In genomic region chr6:36098920-36099647, GRCh38 we compare ENCODE assay signal across 1 cellular context.
TF ChIP-seq lines count a peak whose summit lies in the region.

No MANE protein-coding gene starts in this region.

TF ChIP-seq in K562, 482 proteins besides CTCF, POLR2A, EP300 and RAD21 (continued from another document):
- TF ChIP-seq, protein P1, sequence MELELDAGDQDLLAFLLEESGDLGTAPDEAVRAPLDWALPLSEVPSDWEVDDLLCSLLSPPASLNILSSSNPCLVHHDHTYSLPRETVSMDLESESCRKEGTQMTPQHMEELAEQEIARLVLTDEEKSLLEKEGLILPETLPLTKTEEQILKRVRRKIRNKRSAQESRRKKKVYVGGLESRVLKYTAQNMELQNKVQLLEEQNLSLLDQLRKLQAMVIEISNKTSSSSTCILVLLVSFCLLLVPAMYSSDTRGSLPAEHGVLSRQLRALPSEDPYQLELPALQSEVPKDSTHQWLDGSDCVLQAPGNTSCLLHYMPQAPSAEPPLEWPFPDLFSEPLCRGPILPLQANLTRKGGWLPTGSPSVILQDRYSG (tag; conservative IDR thresholded peaks at IDR 0.05; ENCODE audit: low read depth) = no peak
- TF ChIP-seq ZNF239 (CRISPR knock-in tag; IDR thresholded peaks at IDR 0.05) = peak; percentile 48
- no peak for TF ChIP-seq CC2D1A (IDR thresholded peaks at IDR 0.05)
- TF ChIP-seq MTA2 (IDR thresholded peaks at IDR 0.05; ENCODE audit: low read depth) = peak; percentile 46; the same call in 1 of the 2 replicates
- TF ChIP-seq SMAD2 (IDR thresholded peaks at IDR 0.05; ENCODE audit: low read depth, low read length) = no peak
- peak; percentile 87 for TF ChIP-seq MAFG (tag; conservative IDR thresholded peaks at IDR 0.05)
- peak; percentile 11; the same call in 1 of the 2 replicates for TF ChIP-seq SOX6 (IDR thresholded peaks at IDR 0.05)
- peak; percentile 64 for TF ChIP-seq KLF16 (IDR thresholded peaks at IDR 0.05)
- no peak for TF ChIP-seq STAT5B (CRISPR knock-in tag; IDR thresholded peaks at IDR 0.05)
- no peak for TF ChIP-seq CREB1 (IDR thresholded peaks at IDR 0.05)
- TF ChIP-seq CREB1 (CRISPR knock-in tag; IDR thresholded peaks at IDR 0.05) = no peak; the same call in 1 of the 2 replicates
- TF ChIP-seq ZNF324 (CRISPR knock-in tag; IDR thresholded peaks at IDR 0.05) = no peak
- TF ChIP-seq YBX1 (IDR thresholded peaks at IDR 0.05) = no peak
- no peak for TF ChIP-seq ZNF134 (CRISPR knock-in tag; conservative IDR thresholded peaks at IDR 0.05)
- TF ChIP-seq KHSRP (IDR thresholded peaks at IDR 0.05) = 0 out of 2 replicates have a peak, but pooled peaks have one; percentile 0
- no peak for TF ChIP-seq MAZ (CRISPR knock-in tag; conservative IDR thresholded peaks at IDR 0.05 in 1 of 2, IDR thresholded peaks at IDR 0.05 in 1 of 2)
- no peak for TF ChIP-seq PHB (CRISPR knock-in tag; IDR thresholded peaks at IDR 0.05)
- TF ChIP-seq MXD1 (CRISPR knock-in tag; IDR thresholded peaks at IDR 0.05; ENCODE audit: borderline replicate concordance, poor library complexity, severe bottlenecking) = no peak
